ENCODE assay signal across 19 cellular contexts in the genomic region with DNA sequence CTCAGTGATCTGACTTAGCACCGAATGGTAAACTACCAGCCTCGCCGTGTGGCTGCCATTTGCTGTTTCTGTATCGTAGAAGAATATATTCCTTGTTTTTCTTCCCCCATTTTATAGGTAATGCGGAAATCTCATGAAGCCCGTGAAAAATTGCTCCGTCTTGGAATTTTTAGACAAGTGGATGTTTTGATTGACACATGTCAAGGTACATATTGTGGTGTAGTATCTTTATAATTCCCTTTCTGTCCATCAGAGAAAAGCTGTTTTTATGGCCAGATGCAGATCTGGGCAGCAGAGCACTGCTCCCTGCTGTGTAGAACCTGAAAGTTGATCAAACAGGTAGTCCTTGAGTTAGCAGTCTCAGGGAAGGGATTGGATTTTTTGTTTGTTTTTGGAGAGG.
DNase-seq lines count a peak whose midpoint lies in the region; ATAC-seq and TF ChIP-seq lines count a peak whose summit lies in the region.
"Had no signal": no experiment of that assay in that cellular context is flagged by ENCODE, and none has a peak within 500 bp of the region (broad histone marks: within the 10 kb centered on the region; RNA-seq: fewer than 3 reads in every experiment).

No MANE protein-coding gene starts in this region.

- DNase-seq in HEK293T (ENCODE audit: extremely low spot score) (no peak), memory B cell (ENCODE audit: low spot score in 2 of 2) (no peak)
- no peak for DNase-seq in stimulated activated effector memory CD8-positive, alpha-beta T cell treated with anti-CD3 and anti-CD28 coated beads, Interleukin-12 subunit alpha, Interleukin-12 subunit beta, amount 100 ng/mL, for 72 hours (ENCODE audit: low spot score in 2 of 2)
- DNase-seq in stimulated activated naive CD4-positive, alpha-beta T cell (lab: John Stamatoyannopoulos, UW), result no peak
- DNase-seq: 8988T; ACHN; AML-193; BE2C; Calu3; CD4-positive, alpha-beta T cell; COR-L47; DMS53; DMS79 treated with DMSO at 0.1 percent for 48 hours; GF-D8; GOT3 had no signal

- no peak overlapping the region for H3K4me3 Mint-ChIP-seq in memory B cell
- H3K4me3 Mint-ChIP-seq in stimulated activated effector memory CD8-positive, alpha-beta T cell treated with anti-CD3 and anti-CD28 coated beads, Interleukin-12 subunit alpha, Interleukin-12 subunit beta, amount 100 ng/mL, for 72 hours, result no peak overlapping the region
- H3K4me3 Mint-ChIP-seq: CD14-positive monocyte; CD4-positive, alpha-beta T cell had no signal

- peak overlapping the region; percentile 24 for H3K27ac Mint-ChIP-seq in memory B cell
- peak overlapping the region; percentile 13 for H3K27ac Mint-ChIP-seq in stimulated activated effector memory CD8-positive, alpha-beta T cell treated with anti-CD3 and anti-CD28 coated beads, Interleukin-12 subunit alpha, Interleukin-12 subunit beta, amount 100 ng/mL, for 72 hours
- H3K27ac Mint-ChIP-seq: CD14-positive monocyte; CD4-positive, alpha-beta T cell had no signal

- H3K27me3 Mint-ChIP-seq in memory B cell, result no peaks in the 10 kb centered on the region
- H3K27me3 Mint-ChIP-seq: CD4-positive, alpha-beta T cell had no signal

- H3K9me3 Mint-ChIP-seq in memory B cell, result no peaks in the 10 kb centered on the region
- no peaks in the 10 kb centered on the region for H3K9me3 Mint-ChIP-seq in stimulated activated effector memory CD8-positive, alpha-beta T cell treated with anti-CD3 and anti-CD28 coated beads, Interleukin-12 subunit alpha, Interleukin-12 subunit beta, amount 100 ng/mL, for 72 hours
- H3K9me3 Mint-ChIP-seq: CD4-positive, alpha-beta T cell had no signal

- POLR2A ChIA-PET in HEK293T (lab: Yijun Ruan, JAX), result no interaction called here

- peaks cover 41% of the 10 kb centered on the region for H3K36me3 Mint-ChIP-seq in memory B cell
- H3K36me3 Mint-ChIP-seq in stimulated activated effector memory CD8-positive, alpha-beta T cell treated with anti-CD3 and anti-CD28 coated beads, Interleukin-12 subunit alpha, Interleukin-12 subunit beta, amount 100 ng/mL, for 72 hours, result peaks cover 98% of the 10 kb centered on the region

- CTCF ChIA-PET in HEK293T (lab: Yijun Ruan, JAX), result no interaction called here

- peaks cover 9% of the 10 kb centered on the region for H3K4me1 Mint-ChIP-seq in memory B cell
- peaks cover 19% of the 10 kb centered on the region for H3K4me1 Mint-ChIP-seq in stimulated activated effector memory CD8-positive, alpha-beta T cell treated with anti-CD3 and anti-CD28 coated beads, Interleukin-12 subunit alpha, Interleukin-12 subunit beta, amount 100 ng/mL, for 72 hours
- H3K4me1 Mint-ChIP-seq: CD14-positive monocyte had no signal

- ATAC-seq in memory B cell (ENCODE audit: low read depth), result no peak
- ATAC-seq in stimulated activated effector memory CD8-positive, alpha-beta T cell treated with anti-CD3 and anti-CD28 coated beads, Interleukin-12 subunit alpha, Interleukin-12 subunit beta, amount 100 ng/mL, for 72 hours, result no peak
- no peak for ATAC-seq in GM19023 (IDR thresholded peaks at IDR 0.05; ENCODE audit: unreplicated experiment)
- ATAC-seq in GM18519 (IDR thresholded peaks at IDR 0.05; ENCODE audit: low FRiP score, unreplicated experiment), result no peak
- ATAC-seq: A549 had no signal

TF ChIP-seq in HEK293T, 16 proteins besides CTCF, POLR2A, EP300 and RAD21:
- TF ChIP-seq L3MBTL2 (conservative IDR thresholded peaks at IDR 0.05) (no peak), FOXK2 (IDR thresholded peaks at IDR 0.05) (no peak), FOXA1 (IDR thresholded peaks at IDR 0.05) (no peak), ELF4 (IDR thresholded peaks at IDR 0.05) (no peak), SP1 (IDR thresholded peaks at IDR 0.05) (no peak), CTBP1 (IDR thresholded peaks at IDR 0.05; ENCODE audit: borderline replicate concordance) (no peak), NFRKB (IDR thresholded peaks at IDR 0.05) (no peak), FOXM1 (IDR thresholded peaks at IDR 0.05; ENCODE audit: borderline replicate concordance) (no peak)
- TF ChIP-seq, protein P1, sequence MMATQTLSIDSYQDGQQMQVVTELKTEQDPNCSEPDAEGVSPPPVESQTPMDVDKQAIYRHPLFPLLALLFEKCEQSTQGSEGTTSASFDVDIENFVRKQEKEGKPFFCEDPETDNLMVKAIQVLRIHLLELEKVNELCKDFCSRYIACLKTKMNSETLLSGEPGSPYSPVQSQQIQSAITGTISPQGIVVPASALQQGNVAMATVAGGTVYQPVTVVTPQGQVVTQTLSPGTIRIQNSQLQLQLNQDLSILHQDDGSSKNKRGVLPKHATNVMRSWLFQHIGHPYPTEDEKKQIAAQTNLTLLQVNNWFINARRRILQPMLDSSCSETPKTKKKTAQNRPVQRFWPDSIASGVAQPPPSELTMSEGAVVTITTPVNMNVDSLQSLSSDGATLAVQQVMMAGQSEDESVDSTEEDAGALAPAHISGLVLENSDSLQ (IDR thresholded peaks at IDR 0.05), result peak; percentile 62
